In the genomic region with DNA sequence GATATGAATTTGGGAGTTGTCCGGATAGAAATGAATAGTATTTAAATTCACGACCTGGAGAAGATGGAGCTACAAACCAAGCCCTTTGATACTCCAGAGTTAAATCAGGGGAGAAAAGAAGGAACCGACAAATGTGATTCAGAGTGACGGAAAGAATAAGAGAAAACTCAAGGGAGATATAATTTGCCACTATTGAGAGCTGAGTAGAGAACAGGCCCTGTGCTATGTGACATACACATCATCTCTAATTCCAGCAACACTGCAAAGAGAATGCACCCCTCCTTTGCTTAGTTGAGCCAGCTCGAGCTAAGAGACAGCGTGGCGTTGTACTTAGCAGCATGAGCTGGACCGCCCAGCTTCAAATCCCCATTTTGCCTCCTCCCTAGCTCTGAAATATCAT, we compare ENCODE assay signal across 24 cellular contexts.
"Had no signal": no experiment of that assay in that cellular context is flagged by ENCODE, and none has a peak within 500 bp of the region (broad histone marks: within the 10 kb centered on the region; RNA-seq: fewer than 3 reads in every experiment).

No MANE protein-coding gene starts in this region.

- H3K4me3 ChIP-seq: stomach, suprapubic skin, testis, thoracic aorta, thyroid gland, tibial artery, tibial nerve, transverse colon, upper lobe of left lung, upper lobe of right lung, uterus, vagina had no signal

- DNase-seq: stimulated activated CD4-positive, alpha-beta T cell treated with anti-CD3 and anti-CD28 coated beads, Interleukin-2, amount 100 ng/mL, for 48 hours; stimulated activated CD4-positive, alpha-beta T cell treated with anti-CD3 and anti-CD28 coated beads, Interleukin-4, amount 100 ng/mL, for 1 hour; stimulated activated CD4-positive, alpha-beta T cell treated with anti-CD3 and anti-CD28 coated beads, Interleukin-4, amount 100 ng/mL, for 24 hours; stimulated activated CD4-positive, alpha-beta T cell treated with anti-CD3 and anti-CD28 coated beads, Interleukin-4, amount 100 ng/mL, for 4 hours; stimulated activated CD8-positive, alpha-beta memory T cell treated with anti-CD3 and anti-CD28 coated beads, Interleukin-4, amount 100 ng/mL, for 48 hours; stimulated activated naive B cell treated with anti-CD40 and anti-IgM and Interleukin-4, amounts not matched to agents 10 μg/mL and 1 μg/mL and 100 μg/mL, for 72 hours; stimulated activated naive CD4-positive, alpha-beta T cell; stimulated activated naive CD4-positive, alpha-beta T cell treated with Interleukin-2 at 50 U/mL for 16 hours; stimulated activated naive CD8-positive, alpha-beta T cell treated with anti-CD3 and anti-CD28 coated beads, Interleukin-15, amount 100 ng/mL, for 72 hours; stimulated activated naive CD8-positive, alpha-beta T cell treated with anti-CD3 and anti-CD28 coated beads, Interleukin-15, Interleukin-2, amounts not matched to agents 100 U/mL and 50 U/mL, for 24 hours; stomach; substantia nigra; testis; thyroid gland; tibial artery; transverse colon; trophoblast cell; upper lobe of left lung; upper lobe of right lung; uterus had no signal

- H3K27ac ChIP-seq: stomach, suprapubic skin, testis, thoracic aorta, thyroid gland, tibial artery, tibial nerve, transverse colon, upper lobe of left lung, upper lobe of right lung, uterus, vagina had no signal

- H3K9me3 ChIP-seq: suprapubic skin, testis, thoracic aorta, thyroid gland, tibial artery, tibial nerve, transverse colon, upper lobe of right lung, uterus, vagina had no signal

- H3K27me3 ChIP-seq: stomach, suprapubic skin, testis, thyroid gland, tibial artery, tibial nerve, transverse colon, upper lobe of left lung, upper lobe of right lung, uterus, vagina had no signal

- H3K36me3 ChIP-seq: stomach, suprapubic skin, thoracic aorta, thyroid gland, tibial artery, tibial nerve, transverse colon, upper lobe of left lung, upper lobe of right lung, uterus, vagina had no signal
